9 cellular contexts compared by ENCODE assay signal in the genomic region with DNA sequence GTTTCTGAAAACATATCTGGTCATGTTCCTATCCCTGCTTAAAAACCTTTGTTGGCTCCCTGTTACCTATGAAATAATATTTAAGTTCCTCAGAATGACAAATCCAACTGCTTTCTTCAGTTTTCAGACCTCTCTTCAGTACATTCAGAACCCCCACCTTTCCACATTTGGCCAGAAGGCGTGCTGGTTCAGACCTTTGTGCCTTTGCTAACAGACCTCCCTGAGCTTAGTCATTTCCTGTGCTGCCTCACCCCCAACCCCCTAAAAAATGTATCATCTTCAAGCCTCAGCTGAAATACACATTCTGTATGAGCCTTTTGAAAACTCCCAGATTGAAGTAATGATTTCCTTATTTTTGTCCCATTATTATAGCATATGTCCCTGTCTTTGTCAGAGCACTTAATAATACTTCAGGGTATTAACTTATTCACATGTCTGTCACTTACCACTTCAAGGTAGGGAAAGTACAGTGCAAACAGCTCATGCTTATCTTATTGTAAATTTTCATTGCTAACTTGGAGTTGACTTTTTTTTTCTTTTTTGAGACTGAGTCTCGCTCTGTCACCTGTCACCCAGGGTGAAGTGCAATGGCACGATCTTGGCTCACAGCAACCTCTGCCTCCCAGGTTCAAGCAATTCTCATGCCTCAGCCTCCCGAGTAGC. TPM values are rescaled to one million over a fixed set of nuclear protein-coding genes. Genes with fewer than 3 reads are reported as not detected.
DNase-seq lines count a peak whose midpoint lies in the region; ATAC-seq and TF ChIP-seq lines count a peak whose summit lies in the region.
"Had no signal": no experiment of that assay in that cellular context is flagged by ENCODE, and none has a peak within 500 bp of the region (broad histone marks: within the 10 kb centered on the region; RNA-seq: fewer than 3 reads in every experiment).

No MANE protein-coding gene starts in this region.

- H3K4me3 Mint-ChIP-seq in activated T-cell treated with anti-CD3 and anti-CD28 coated beads, Interleukin-2, amount 50 U/mL, for 4 hours, result peak overlapping the region; percentile 47
- H3K4me3 Mint-ChIP-seq in immature natural killer cell, result peak overlapping the region in 4 of 5 donors; percentile 1 to 63 (median 50)

- ATAC-seq in activated T-cell treated with anti-CD3 and anti-CD28 coated beads, Interleukin-2, amount 50 U/mL, for 4 hours, result peak; percentile 85 to 87
- ATAC-seq in HG02571 (IDR thresholded peaks at IDR 0.05; ENCODE audit: unreplicated experiment) (no peak), aorta (ENCODE audit: low FRiP score) (no peak)

- no peaks in the 10 kb centered on the region for H3K4me1 ChIP-seq in aorta (ENCODE audit: control insufficient read depth in 1 of 2, insufficient read depth in 2 of 2, low read length in 2 of 2)
- H3K4me1 ChIP-seq in esophagus muscularis mucosa, result peaks cover 7 to 12% (median 9%) of the 10 kb centered on the region in 4 donors
- H3K4me1 ChIP-seq: BLaER1 had no signal

- no peak for TF ChIP-seq EP300 in esophagus muscularis mucosa (IDR thresholded peaks at IDR 0.05)

- H3K4me1 Mint-ChIP-seq in activated T-cell treated with anti-CD3 and anti-CD28 coated beads, Interleukin-2, amount 50 U/mL, for 4 hours (ENCODE audit: low read depth), result peaks cover 29% of the 10 kb centered on the region
- peaks cover 13 to 30% of the 10 kb centered on the region in 2 donors for H3K4me1 Mint-ChIP-seq in immature natural killer cell

- H3K36me3 ChIP-seq in aorta (ENCODE audit: control insufficient read depth in 1 of 2, insufficient read depth in 2 of 2, low read length in 1 of 2) (peaks cover 3 to 8% of the 10 kb centered on the region in 2 donors), esophagus muscularis mucosa (peaks cover 71 to 95% (median 89%) of the 10 kb centered on the region in 4 donors)

- TF ChIP-seq CTCF in esophagus muscularis mucosa (IDR thresholded peaks at IDR 0.05), result no peak

- no peak overlapping the region for H3K4me3 ChIP-seq in aorta (ENCODE audit: low read length in 2 of 2)
- no peak overlapping the region for H3K4me3 ChIP-seq in esophagus muscularis mucosa
- H3K4me3 ChIP-seq: BLaER1 had no signal

- WGBS in aorta, 2 donors, result 84 to 89% methylated on average over 4 of the region's 4 CpGs
- WGBS in esophagus muscularis mucosa, result 85% methylated on average over 4 of the region's 4 CpGs

- H3K27ac ChIP-seq in aorta (ENCODE audit: low read depth in 1 of 2, low read length in 2 of 2), result no peak overlapping the region
- H3K27ac ChIP-seq in esophagus muscularis mucosa (replicated peaks in 1 of 4), result no peak overlapping the region
- H3K27ac ChIP-seq: BLaER1 had no signal

- H3K9me3 Mint-ChIP-seq in activated T-cell treated with anti-CD3 and anti-CD28 coated beads, Interleukin-2, amount 50 U/mL, for 4 hours, result no peaks in the 10 kb centered on the region
- H3K9me3 Mint-ChIP-seq in immature natural killer cell, result no peaks in the 10 kb centered on the region

- H3K36me3 Mint-ChIP-seq in activated T-cell treated with anti-CD3 and anti-CD28 coated beads, Interleukin-2, amount 50 U/mL, for 4 hours (ENCODE audit: insufficient read depth), result peaks cover 41% of the 10 kb centered on the region
- peaks cover 9 to 53% (median 29%) of the 10 kb centered on the region in 3 donors for H3K36me3 Mint-ChIP-seq in immature natural killer cell

- no peaks in the 10 kb centered on the region for H3K9me3 ChIP-seq in aorta (ENCODE audit: control insufficient read depth, low read length)
- H3K9me3 ChIP-seq in esophagus muscularis mucosa, result no peaks in the 10 kb centered on the region
- H3K9me3 ChIP-seq: BLaER1 had no signal

- intact Hi-C loops in aorta (cut with DNase I) (loop anchor here (5.0 kb wide), 1 partner anchor 98 kb away; no protein-coding TSS in a partner anchor), esophagus muscularis mucosa (cut with DNase I) (no loop called here)

- DNase-seq in activated gamma-delta T cell treated with Interleukin-2 at 50 U/mL for 16 hours (peak; percentile 65), activated gamma-delta T cell (lab: John Stamatoyannopoulos, UW) (no peak), immature natural killer cell (peak; percentile 30 to 67 (median 45)), aorta (no peak), esophagus muscularis mucosa (ENCODE audit: extremely low spot score) (no peak)
- DNase-seq in activated T-cell treated with anti-CD3 and anti-CD28 coated beads, Interleukin-2, amount 50 U/mL, for 4 hours, result peak; percentile 52
- DNase-seq in stimulated activated CD8-positive, alpha-beta memory T cell treated with anti-CD3 and anti-CD28 coated beads, Interleukin-7, amount 100 ng/mL, for 48 hours (ENCODE audit: extremely low read depth in 1 of 2, low read depth in 1 of 2), result peak; percentile 29 to 62

- H3K27me3 ChIP-seq in aorta (ENCODE audit: control insufficient read depth in 1 of 2, insufficient read depth in 2 of 2, low read length in 1 of 2) (no peaks in the 10 kb centered on the region), esophagus muscularis mucosa (no peaks in the 10 kb centered on the region)
- H3K27me3 ChIP-seq: BLaER1 had no signal

- TF ChIP-seq POLR2A in esophagus muscularis mucosa (IDR thresholded peaks at IDR 0.05; ENCODE audit: low read depth), result no peak

- no peaks in the 10 kb centered on the region for H3K27me3 Mint-ChIP-seq in activated T-cell treated with anti-CD3 and anti-CD28 coated beads, Interleukin-2, amount 50 U/mL, for 4 hours (ENCODE audit: low read depth)
- peaks cover 0 to 4% (median 0%) of the 10 kb centered on the region in 3 donors for H3K27me3 Mint-ChIP-seq in immature natural killer cell (ENCODE audit: low read depth in 3 of 3)

- H3K27ac Mint-ChIP-seq in immature natural killer cell, result peak overlapping the region; percentile 69 to 92 (median 87)

RNA-seq across cellular contexts. Expression of gene FAM217A, which starts 19.7 kb away (rescaled TPM):
- not detected for total RNA-seq in activated T-cell treated with anti-CD3 and anti-CD28 coated beads, Interleukin-2, amount 50 U/mL, for 4 hours
- under 1 TPM in 1 of 3 donors, not detected in 2; 0.16 TPM for polyA plus RNA-seq in immature natural killer cell
- total RNA-seq in aorta, result not detected
- polyA plus RNA-seq in aorta, result not detected
- not detected for total RNA-seq in esophagus muscularis mucosa

Comparison
In these comparisons a context has a peak if more than half of its experiments do, and no peak if none do; other contexts are left out.
1. DNase-seq: peak in activated gamma-delta T cell treated with Interleukin-2 at 50 U/mL for 16 hours (single experiment), activated T-cell treated with anti-CD3 and anti-CD28 coated beads, Interleukin-2, amount 50 U/mL, for 4 hours (single experiment), immature natural killer cell (3 of 3) and stimulated activated CD8-positive, alpha-beta memory T cell treated with anti-CD3 and anti-CD28 coated beads, Interleukin-7, amount 100 ng/mL, for 48 hours (2 of 2); none in activated gamma-delta T cell (single experiment), aorta (0 of 2) and esophagus muscularis mucosa (single experiment).
2. ATAC-seq: peak in activated T-cell treated with anti-CD3 and anti-CD28 coated beads, Interleukin-2, amount 50 U/mL, for 4 hours (2 of 2); none in HG02571 (single experiment) and aorta (single experiment).